ENCODE assay signal across 11 cellular contexts in the genomic region with DNA sequence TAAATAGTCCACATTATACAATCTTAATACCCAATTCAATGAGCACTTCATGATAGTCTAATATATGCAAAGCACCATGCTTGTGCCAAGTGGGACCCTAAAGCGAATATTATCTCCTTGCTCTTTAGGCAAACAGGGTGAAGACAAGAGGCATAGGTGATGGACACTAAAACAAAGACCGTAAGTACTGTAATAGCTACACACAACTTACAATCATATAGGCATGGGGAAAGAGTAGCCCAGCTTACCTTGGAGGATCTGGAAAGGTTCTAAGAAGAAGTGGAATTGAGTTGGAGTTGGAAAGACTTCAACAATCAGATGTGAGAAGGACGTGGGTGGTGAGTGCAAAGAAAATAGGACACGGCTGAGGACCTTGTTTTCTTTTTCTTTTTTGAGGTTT. TPM values are rescaled to one million over a fixed set of nuclear protein-coding genes. Genes with fewer than 3 reads are reported as not detected.
"Had no signal": no experiment of that assay in that cellular context is flagged by ENCODE, and none has a peak within 500 bp of the region (broad histone marks: within the 10 kb centered on the region; RNA-seq: fewer than 3 reads in every experiment).

No MANE protein-coding gene starts in this region.

- DNase-seq: GM23248, GOT3, H9, HCEC 1CT, IMR-90, Kasumi-1, KG1 had no signal

- H3K27ac Mint-ChIP-seq: H9 had no signal

- FAIRE-seq: H54, K562 had no signal

- H3K27ac ChIP-seq: GM23248, HL-60 had no signal

- ATAC-seq: K562 had no signal

- H3K4me3 ChIP-seq: GM23248, K562 had no signal

- H3K4me3 Mint-ChIP-seq: H9 had no signal

RNA-seq across cellular contexts. Expression of a gene that starts 19.1 kb away (rescaled TPM):
- total RNA-seq: GM23248, HT1080, IMR-90, K562 had no signal
- polyA plus RNA-seq: GM23248, IMR-90, K562 had no signal
